In the genomic region with DNA sequence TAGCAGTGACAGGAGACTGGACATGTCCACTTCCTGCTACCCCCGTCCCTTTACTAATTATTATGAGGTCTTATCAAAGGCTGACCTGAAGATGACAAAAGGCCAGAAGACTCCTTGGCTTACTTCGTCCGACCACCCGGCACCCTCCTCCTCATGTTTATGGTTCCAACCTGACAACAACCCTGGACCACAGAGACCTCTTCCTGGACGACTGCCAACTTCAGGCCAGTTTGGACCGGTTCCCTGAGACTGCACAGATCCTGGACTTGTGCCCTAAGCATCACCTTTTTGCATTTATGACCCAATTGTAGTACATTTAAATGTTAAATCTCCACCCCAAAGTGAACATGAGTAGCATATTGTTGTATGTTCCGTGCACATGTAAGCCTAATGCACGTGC, we compare ENCODE assay signal across 2 cellular contexts.
TF ChIP-seq lines count a peak whose summit lies in the region.

No MANE protein-coding gene starts in this region.

TF ChIP-seq in SK-N-SH treated with all-trans-retinoic acid at 6 μM for 48 hours, 23 proteins besides CTCF, POLR2A, EP300 and RAD21 (continued from another document):
- TF ChIP-seq ZC3H10 (CRISPR knock-in tag; IDR thresholded peaks at IDR 0.05) (no peak), RARB (CRISPR knock-in tag; IDR thresholded peaks at IDR 0.05) (no peak), ZFP3 (CRISPR knock-in tag; IDR thresholded peaks at IDR 0.05) (no peak), BACH2 (CRISPR knock-in tag; IDR thresholded peaks at IDR 0.05; ENCODE audit: borderline replicate concordance) (no peak)
- TF ChIP-seq, protein P1, sequence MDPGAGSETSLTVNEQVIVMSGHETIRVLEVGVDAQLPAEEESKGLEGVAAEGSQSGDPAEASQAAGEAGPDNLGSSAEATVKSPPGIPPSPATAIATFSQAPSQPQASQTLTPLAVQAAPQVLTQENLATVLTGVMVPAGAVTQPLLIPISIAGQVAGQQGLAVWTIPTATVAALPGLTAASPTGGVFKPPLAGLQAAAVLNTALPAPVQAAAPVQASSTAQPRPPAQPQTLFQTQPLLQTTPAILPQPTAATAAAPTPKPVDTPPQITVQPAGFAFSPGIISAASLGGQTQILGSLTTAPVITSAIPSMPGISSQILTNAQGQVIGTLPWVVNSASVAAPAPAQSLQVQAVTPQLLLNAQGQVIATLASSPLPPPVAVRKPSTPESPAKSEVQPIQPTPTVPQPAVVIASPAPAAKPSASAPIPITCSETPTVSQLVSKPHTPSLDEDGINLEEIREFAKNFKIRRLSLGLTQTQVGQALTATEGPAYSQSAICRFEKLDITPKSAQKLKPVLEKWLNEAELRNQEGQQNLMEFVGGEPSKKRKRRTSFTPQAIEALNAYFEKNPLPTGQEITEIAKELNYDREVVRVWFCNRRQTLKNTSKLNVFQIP (CRISPR knock-in tag; IDR thresholded peaks at IDR 0.05; ENCODE audit: borderline replicate concordance, low read depth) = no peak

TF ChIP-seq in K562, 482 proteins besides CTCF, POLR2A, EP300 and RAD21 (continued from another document):
- TF ChIP-seq, protein P2, sequence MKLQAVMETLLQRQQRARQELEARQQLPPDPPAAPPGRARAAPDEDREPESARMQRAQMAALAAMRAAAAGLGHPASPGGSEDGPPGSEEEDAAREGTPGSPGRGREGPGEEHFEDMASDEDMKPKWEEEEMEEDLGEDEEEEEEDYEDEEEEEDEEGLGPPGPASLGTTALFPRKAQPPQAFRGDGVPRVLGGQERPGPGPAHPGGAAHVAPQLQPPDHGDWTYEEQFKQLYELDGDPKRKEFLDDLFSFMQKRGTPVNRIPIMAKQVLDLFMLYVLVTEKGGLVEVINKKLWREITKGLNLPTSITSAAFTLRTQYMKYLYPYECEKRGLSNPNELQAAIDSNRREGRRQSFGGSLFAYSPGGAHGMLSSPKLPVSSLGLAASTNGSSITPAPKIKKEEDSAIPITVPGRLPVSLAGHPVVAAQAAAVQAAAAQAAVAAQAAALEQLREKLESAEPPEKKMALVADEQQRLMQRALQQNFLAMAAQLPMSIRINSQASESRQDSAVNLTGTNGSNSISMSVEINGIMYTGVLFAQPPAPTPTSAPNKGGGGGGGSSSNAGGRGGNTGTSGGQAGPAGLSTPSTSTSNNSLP (IDR thresholded peaks at IDR 0.05; ENCODE audit: borderline replicate concordance, low read depth, low read length) = no peak
